In the genomic region with DNA sequence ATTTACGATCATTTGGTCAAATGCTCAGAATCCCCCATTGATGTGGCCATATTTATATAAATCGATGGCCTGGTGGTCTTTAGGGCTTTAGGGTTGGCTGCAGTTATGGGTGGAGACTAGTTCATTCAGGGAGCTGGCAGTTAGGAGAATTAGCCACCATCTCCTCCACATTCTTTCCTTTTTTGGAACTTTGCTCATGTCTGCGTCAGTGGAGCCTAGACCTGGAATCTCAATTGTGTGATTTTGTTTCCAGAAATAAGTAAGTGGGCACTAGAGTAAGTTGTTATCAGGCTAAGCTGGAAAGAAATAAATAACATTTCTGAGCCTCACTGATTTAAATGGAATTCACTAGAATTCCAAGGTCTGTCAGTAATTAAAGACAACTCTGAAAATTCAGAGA, we compare ENCODE assay signal across 22 cellular contexts.
"Had no signal": no experiment of that assay in that cellular context is flagged by ENCODE, and none has a peak within 500 bp of the region (broad histone marks: within the 10 kb centered on the region; RNA-seq: fewer than 3 reads in every experiment).

No MANE protein-coding gene starts in this region.

- H3K9me3 Mint-ChIP-seq: activated naive CD4-positive, alpha-beta T cell treated with anti-CD3 and anti-CD28 coated beads, Interleukin-2, amount 10 ng/mL, durations not matched to agents 7 days and 5 days; activated naive CD8-positive, alpha-beta T cell treated with anti-CD3 and anti-CD28 coated beads, Interleukin-2, amount 50 U/mL, for 24 hours; effector memory CD8-positive, alpha-beta T cell; stimulated activated memory B cell treated with anti-CD40 and anti-IgM and Interleukin-4, amounts not matched to agents 10 μg/mL and 1 μg/mL and 100 μg/mL, for 72 hours had no signal

- H3K4me1 Mint-ChIP-seq: activated naive CD4-positive, alpha-beta T cell treated with anti-CD3 and anti-CD28 coated beads, Interleukin-2, amount 10 ng/mL, durations not matched to agents 7 days and 5 days; activated naive CD8-positive, alpha-beta T cell treated with anti-CD3 and anti-CD28 coated beads, Interleukin-2, amount 50 U/mL, for 24 hours; neural crest cell; stimulated activated memory B cell treated with anti-CD40 and anti-IgM and Interleukin-4, amounts not matched to agents 10 μg/mL and 1 μg/mL and 100 μg/mL, for 72 hours had no signal

- ATAC-seq: activated naive CD8-positive, alpha-beta T cell treated with anti-CD3 and anti-CD28 coated beads, Interleukin-2, amount 50 U/mL, for 24 hours; effector memory CD8-positive, alpha-beta T cell; psoas muscle; sciatic nerve; stimulated activated memory B cell treated with anti-CD40 and anti-IgM and Interleukin-4, amounts not matched to agents 10 μg/mL and 1 μg/mL and 100 μg/mL, for 72 hours had no signal

- H3K4me3 ChIP-seq: ascending aorta, esophagus squamous epithelium, lower lobe of right lung, psoas muscle, SJCRH30, spleen, testis had no signal

- H3K36me3 ChIP-seq: ascending aorta, esophagus squamous epithelium, lower lobe of right lung, SJCRH30, spleen had no signal

- DNase-seq: activated CD4-positive, CD25-positive, alpha-beta regulatory T cell treated with anti-CD3 and anti-CD28 coated beads, Interleukin-2, amount 50 U/mL, for 72 hours; activated CD8-positive, alpha-beta memory T cell treated with anti-CD3 and anti-CD28 coated beads for 24 hours; activated CD8-positive, alpha-beta memory T cell treated with anti-CD3 and anti-CD28 coated beads, Interleukin-2, amount 50 U/mL, for 48 hours; activated effector memory CD4-positive, alpha-beta T cell treated with Interleukin-2 at 50 U/mL for 16 hours; activated naive CD4-positive, alpha-beta T cell treated with anti-CD3 and anti-CD28 coated beads, Interleukin-2, amount 10 ng/mL, durations not matched to agents 7 days and 5 days; activated naive CD8-positive, alpha-beta T cell treated with anti-CD3 and anti-CD28 coated beads, Interleukin-2, amount 50 U/mL, for 24 hours; activated T-cell treated with anti-CD3 and anti-CD28 coated beads, Interleukin-2, amount 50 U/mL, for 48 hours; dermis blood vessel endothelial cell; effector memory CD8-positive, alpha-beta T cell; esophagus squamous epithelium; foreskin fibroblast; lower lobe of right lung; midbrain; psoas muscle; SJCRH30; spleen; stimulated activated CD4-positive, alpha-beta T cell treated with anti-CD3 and anti-CD28 coated beads, Interleukin-4, amount 100 ng/mL, for 4 hours; testis had no signal

- H3K27me3 Mint-ChIP-seq: activated naive CD8-positive, alpha-beta T cell treated with anti-CD3 and anti-CD28 coated beads, Interleukin-2, amount 50 U/mL, for 24 hours; stimulated activated memory B cell treated with anti-CD40 and anti-IgM and Interleukin-4, amounts not matched to agents 10 μg/mL and 1 μg/mL and 100 μg/mL, for 72 hours had no signal

- H3K9me3 ChIP-seq: ascending aorta, lower lobe of right lung, psoas muscle, SJCRH30, spleen, testis had no signal

- H3K27ac ChIP-seq: esophagus squamous epithelium, lower lobe of right lung, psoas muscle, SJCRH30, spleen, testis had no signal

- H3K4me3 Mint-ChIP-seq: activated naive CD4-positive, alpha-beta T cell treated with anti-CD3 and anti-CD28 coated beads, Interleukin-2, amount 10 ng/mL, durations not matched to agents 7 days and 5 days; activated naive CD8-positive, alpha-beta T cell treated with anti-CD3 and anti-CD28 coated beads, Interleukin-2, amount 50 U/mL, for 24 hours; effector memory CD8-positive, alpha-beta T cell; neural crest cell; stimulated activated memory B cell treated with anti-CD40 and anti-IgM and Interleukin-4, amounts not matched to agents 10 μg/mL and 1 μg/mL and 100 μg/mL, for 72 hours had no signal

- H3K4me1 ChIP-seq: ascending aorta, esophagus squamous epithelium, lower lobe of right lung, psoas muscle, SJCRH30, spleen, testis had no signal

- H3K36me3 Mint-ChIP-seq: activated naive CD4-positive, alpha-beta T cell treated with anti-CD3 and anti-CD28 coated beads, Interleukin-2, amount 10 ng/mL, durations not matched to agents 7 days and 5 days; stimulated activated memory B cell treated with anti-CD40 and anti-IgM and Interleukin-4, amounts not matched to agents 10 μg/mL and 1 μg/mL and 100 μg/mL, for 72 hours had no signal

- H3K27ac Mint-ChIP-seq: activated naive CD4-positive, alpha-beta T cell treated with anti-CD3 and anti-CD28 coated beads, Interleukin-2, amount 10 ng/mL, durations not matched to agents 7 days and 5 days; activated naive CD8-positive, alpha-beta T cell treated with anti-CD3 and anti-CD28 coated beads, Interleukin-2, amount 50 U/mL, for 24 hours; effector memory CD8-positive, alpha-beta T cell; stimulated activated memory B cell treated with anti-CD40 and anti-IgM and Interleukin-4, amounts not matched to agents 10 μg/mL and 1 μg/mL and 100 μg/mL, for 72 hours had no signal

- H3K27me3 ChIP-seq: ascending aorta, SJCRH30, spleen, testis had no signal
